In genomic region chr2:25349397-25349796, GRCh38 we compare ENCODE assay signal across 16 cellular contexts. TPM values are rescaled to one million over a fixed set of nuclear protein-coding genes. Genes with fewer than 3 reads are reported as not detected.
DNase-seq lines count a peak whose midpoint lies in the region; ATAC-seq and TF ChIP-seq lines count a peak whose summit lies in the region.
"Had no signal": no experiment of that assay in that cellular context is flagged by ENCODE, and none has a peak within 500 bp of the region (broad histone marks: within the 10 kb centered on the region; RNA-seq: fewer than 3 reads in every experiment).

No MANE protein-coding gene starts in this region.

- BruUV-seq in mammary epithelial cell (replicated peaks; lab: Mats Ljungman, UMichigan) = no TSS peak

- peak overlapping the region; percentile 37 for H2AFZ ChIP-seq in mammary epithelial cell (ENCODE audit: low read depth, low read length)

- peaks cover 22% of the 10 kb centered on the region for H3K4me1 ChIP-seq in mammary epithelial cell (ENCODE audit: insufficient read depth, low read length)
- H3K4me1 ChIP-seq in mucosa of descending colon (ENCODE audit: low read depth) = no peaks in the 10 kb centered on the region
- H3K4me1 ChIP-seq: Peyer's patch had no signal

- no peak overlapping the region for H3K4me3 ChIP-seq in mammary epithelial cell (replicated peaks in 1 of 3; ENCODE audit: insufficient read depth in 1 of 3, low read depth in 2 of 3, low read length in 3 of 3)
- no peak overlapping the region for H3K4me3 ChIP-seq in mucosa of descending colon
- H3K4me3 ChIP-seq: Peyer's patch had no signal

- H4K20me1 ChIP-seq in mammary epithelial cell (ENCODE audit: insufficient read depth, low read length) = no peaks in the 10 kb centered on the region

- 79% methylated on average over 6 of the region's 7 CpGs for WGBS in mammary epithelial cell (ENCODE audit: low coverage, missing lambda C conversion rate)

- peak overlapping the region; percentile 8 for H3K4me2 ChIP-seq in mammary epithelial cell (ENCODE audit: insufficient read depth, low read depth, low read length)

- H3K36me3 ChIP-seq in mammary epithelial cell (ENCODE audit: insufficient read depth, low read length) (no peaks in the 10 kb centered on the region), mucosa of descending colon (ENCODE audit: low read depth) (no peaks in the 10 kb centered on the region)
- H3K36me3 ChIP-seq: Peyer's patch had no signal

- dilution Hi-C loops in mammary epithelial cell (cut with HindIII; ENCODE audit: low sequenced_read_pairs) = no loop called here

- POLR2A ChIA-PET in HEK293T (lab: Yijun Ruan, JAX) = no interaction called here

- intact Hi-C loops in mammary epithelial cell (cut with micrococcal nuclease) (loop anchor here (10.0 kb wide), 1 partner anchor 315 kb away; no protein-coding TSS in a partner anchor), mucosa of descending colon (cut with DNase I, micrococcal nuclease) (no loop called here)

- ATAC-seq in mucosa of descending colon (peak; percentile 16), GM18873 (IDR thresholded peaks at IDR 0.05; ENCODE audit: low FRiP score, unreplicated experiment) (no peak)
- ATAC-seq: activated CD8-positive, alpha-beta T cell treated with anti-CD3 and anti-CD28 coated beads, Interleukin-2, amount 10 ng/mL, durations not matched to agents 7 days and 5 days had no signal

- DNase-seq in AG20443 (ENCODE audit: low spot score) (peak; percentile 78), LHCN-M2 (ENCODE audit: low read depth) (peak; percentile 91), mammary epithelial cell (no peak), mucosa of descending colon (peak in 1 of 3 donors; percentile 40), LoVo (ENCODE audit: low spot score) (no peak), HEK293T (ENCODE audit: extremely low spot score) (no peak)
- DNase-seq in stimulated activated naive CD4-positive, alpha-beta T cell (lab: John Stamatoyannopoulos, UW) = no peak
- DNase-seq: activated CD8-positive, alpha-beta T cell treated with anti-CD3 and anti-CD28 coated beads, Interleukin-2, amount 10 ng/mL, durations not matched to agents 7 days and 5 days; erythroblast; GDM1; NCI-H1092; NCI-H446 treated with DMSO at 0.1 percent for 48 hours; Peyer's patch; stimulated activated CD4-positive, alpha-beta T cell treated with anti-CD3 and anti-CD28 coated beads, Interleukin-1b, Interleukin-23, amount 100 ng/mL, for 48 hours; T-helper 2 cell had no signal

- H3K79me2 ChIP-seq in mammary epithelial cell (ENCODE audit: insufficient read depth, low read length) = no peaks in the 10 kb centered on the region

- H3K27me3 ChIP-seq in mammary epithelial cell (ENCODE audit: insufficient read depth, low read length) = no peaks in the 10 kb centered on the region
- H3K27me3 ChIP-seq: Peyer's patch had no signal

- CTCF ChIA-PET in mammary epithelial cell (lab: Charles Lee; ENCODE audit: low non-redundant PET) = no interaction called here
- CTCF ChIA-PET in HEK293T (lab: Yijun Ruan, JAX) = interaction anchor here (3.3 kb wide), 1 partner anchor 13 kb away, joined by 17 read pairs; no protein-coding TSS in a partner anchor

- H3K27ac ChIP-seq in mammary epithelial cell (ENCODE audit: insufficient read depth, low read depth, low read length) = no peak overlapping the region
- H3K27ac ChIP-seq: Peyer's patch had no signal

- no peaks in the 10 kb centered on the region for H3K9me3 ChIP-seq in mammary epithelial cell (replicated peaks; ENCODE audit: insufficient read depth, low read length)
- H3K9me3 ChIP-seq in mucosa of descending colon = no peaks in the 10 kb centered on the region
- H3K9me3 ChIP-seq: Peyer's patch had no signal

- no peak for TF ChIP-seq CTCF in mammary epithelial cell (conservative IDR thresholded peaks at IDR 0.05 in 1 of 2, IDR thresholded peaks at IDR 0.05 in 1 of 2; ENCODE audit: extremely low read depth in 1 of 2, insufficient read depth in 1 of 2, low read depth in 1 of 2, low read length in 2 of 2)
- TF ChIP-seq CTCF in mucosa of descending colon (IDR thresholded peaks at IDR 0.05) = no peak

- in situ Hi-C loops in mammary epithelial cell (cut with MboI; ENCODE audit: low sequenced_read_pairs in 2 of 2) = no loop called here

- no peak overlapping the region for H3K9ac ChIP-seq in mammary epithelial cell (ENCODE audit: insufficient read depth, low read length)

TF ChIP-seq in HEK293T, 16 proteins besides CTCF, POLR2A, EP300 and RAD21:
- no peak for TF ChIP-seq SUZ12 (IDR thresholded peaks at IDR 0.05)
- no peak for TF ChIP-seq CTBP1 (IDR thresholded peaks at IDR 0.05; ENCODE audit: borderline replicate concordance)
- no peak for TF ChIP-seq FOXK2 (IDR thresholded peaks at IDR 0.05)
- TF ChIP-seq NFRKB (IDR thresholded peaks at IDR 0.05) = no peak

RNA-seq across cellular contexts. Expression of gene DNMT3A, which starts 7.7 kb away (rescaled TPM):
- total RNA-seq in LHCN-M2 (2014; rRNA removed) = 3.1 and 5.0 TPM in 2 replicates
- 6.0 TPM for polyA plus RNA-seq in LHCN-M2 (2012)
- 10 to 100 TPM in 1 of 2 donors, 1 to 10 TPM in 1; 9.6 to 14.2 TPM for total RNA-seq in mammary epithelial cell
- 1.7 TPM for polyA plus RNA-seq in mammary epithelial cell
- polyA minus RNA-seq in mammary epithelial cell = 31.7 TPM
- 10 to 100 TPM; 31.2 to 50.8 (median 33.0) TPM for total RNA-seq in mucosa of descending colon

Comparison
In these comparisons a context has a peak if more than half of its experiments do, and no peak if none do; other contexts are left out.
1. DNase-seq: peak in AG20443 (single experiment) and LHCN-M2 (single experiment); none in mammary epithelial cell (single experiment), stimulated activated naive CD4-positive, alpha-beta T cell (0 of 6), LoVo (single experiment) and HEK293T (single experiment).